ENCODE assay signal across 32 cellular contexts in genomic region chr6:148182378-148182777, GRCh38.
"Had no signal": no experiment of that assay in that cellular context is flagged by ENCODE, and none has a peak within 500 bp of the region (broad histone marks: within the 10 kb centered on the region; RNA-seq: fewer than 3 reads in every experiment).

No MANE protein-coding gene starts in this region.

- H3K4me1 ChIP-seq: breast epithelium had no signal

- H3K36me3 ChIP-seq: brain microvascular endothelial cell, breast epithelium had no signal

- H3K9me3 ChIP-seq: body of pancreas, breast epithelium had no signal

- H3K4me1 Mint-ChIP-seq: activated B cell treated with CpG ODN at 0.5 μM for 24 hours; activated CD4-positive, alpha-beta T cell treated with anti-CD3 and anti-CD28 coated beads, Interleukin-2, amount 10 ng/mL, durations not matched to agents 24 days and 14 days; activated CD8-positive, alpha-beta memory T cell treated with anti-CD3 and anti-CD28 coated beads, Interleukin-2, amount 10 ng/mL, durations not matched to agents 7 days and 5 days; activated naive CD4-positive, alpha-beta T cell treated with anti-CD3 and anti-CD28 coated beads, Interleukin-2, amount 10 ng/mL, durations not matched to agents 7 days and 5 days; activated naive CD4-positive, alpha-beta T cell treated with anti-CD3 and anti-CD28 coated beads, Interleukin-2, amount 50 U/mL, for 24 hours; activated naive CD8-positive, alpha-beta T cell treated with anti-CD3 and anti-CD28 coated beads, Interleukin-2, amount 10 ng/mL, durations not matched to agents 7 days and 5 days; activated naive CD8-positive, alpha-beta T cell treated with anti-CD3 and anti-CD28 coated beads, Interleukin-2, amount 50 U/mL, for 24 hours had no signal

- H3K27ac Mint-ChIP-seq: activated B cell treated with CpG ODN at 0.5 μM for 24 hours; activated CD4-positive, alpha-beta memory T cell treated with anti-CD3 and anti-CD28 coated beads for 36 hours; activated CD4-positive, alpha-beta T cell treated with anti-CD3 and anti-CD28 coated beads, Interleukin-2, amount 10 ng/mL, durations not matched to agents 24 days and 14 days; activated CD8-positive, alpha-beta memory T cell treated with anti-CD3 and anti-CD28 coated beads, Interleukin-2, amount 10 ng/mL, durations not matched to agents 7 days and 5 days; activated CD8-positive, alpha-beta T cell treated with anti-CD3 and anti-CD28 coated beads for 36 hours; activated naive CD4-positive, alpha-beta T cell treated with anti-CD3 and anti-CD28 coated beads, Interleukin-2, amount 10 ng/mL, durations not matched to agents 7 days and 5 days; activated naive CD4-positive, alpha-beta T cell treated with anti-CD3 and anti-CD28 coated beads, Interleukin-2, amount 50 U/mL, for 24 hours; activated naive CD8-positive, alpha-beta T cell; activated naive CD8-positive, alpha-beta T cell treated with anti-CD3 and anti-CD28 coated beads, Interleukin-2, amount 10 ng/mL, durations not matched to agents 7 days and 5 days; activated naive CD8-positive, alpha-beta T cell treated with anti-CD3 and anti-CD28 coated beads, Interleukin-2, amount 50 U/mL, for 24 hours; activated T-cell treated with anti-CD3 and anti-CD28 coated beads, Interleukin-2, amount 50 U/mL, for 24 hours; activated T-helper 2 cell treated with anti-CD3 and anti-CD28 coated beads, Interferon-gamma antibody, Interleukin-2, Interleukin-4, amounts not matched to agents 10 μg/mL and 5 μg/mL and 100 μg/mL, durations not matched to agents 14 hours and 24 hours and 36 hours; T-helper 1 cell treated with Interleukin-12 subunit alpha and Interleukin-12 subunit beta and Interleukin-4 antibody, amounts not matched to agents 30 μg/mL and 1 μg/mL, for 36 hours; T-helper 2 cell treated with Interferon-gamma antibody and Interleukin-4, amounts not matched to agents 5 μg/mL and 100 μg/mL, for 36 hours had no signal

- ATAC-seq: activated CD8-positive, alpha-beta memory T cell treated with anti-CD3 and anti-CD28 coated beads, Interleukin-2, amount 10 ng/mL, durations not matched to agents 7 days and 5 days; activated CD8-positive, alpha-beta T cell treated with anti-CD3 and anti-CD28 coated beads for 36 hours; activated naive CD8-positive, alpha-beta T cell treated with anti-CD3 and anti-CD28 coated beads, Interleukin-2, amount 50 U/mL, for 24 hours; body of pancreas had no signal

- H3K36me3 Mint-ChIP-seq: activated CD4-positive, alpha-beta memory T cell treated with anti-CD3 and anti-CD28 coated beads for 36 hours; activated CD8-positive, alpha-beta memory T cell treated with anti-CD3 and anti-CD28 coated beads, Interleukin-2, amount 10 ng/mL, durations not matched to agents 7 days and 5 days; activated naive CD4-positive, alpha-beta T cell treated with anti-CD3 and anti-CD28 coated beads, Interleukin-2, amount 10 ng/mL, durations not matched to agents 7 days and 5 days; activated naive CD4-positive, alpha-beta T cell treated with anti-CD3 and anti-CD28 coated beads, Interleukin-2, amount 50 U/mL, for 24 hours; activated naive CD8-positive, alpha-beta T cell; activated naive CD8-positive, alpha-beta T cell treated with anti-CD3 and anti-CD28 coated beads, Interleukin-2, amount 10 ng/mL, durations not matched to agents 7 days and 5 days had no signal

- H3K4me3 ChIP-seq: body of pancreas, breast epithelium had no signal

- DNase-seq: activated B cell treated with CpG ODN at 0.5 μM for 24 hours; activated CD4-positive, alpha-beta memory T cell treated with anti-CD3 and anti-CD28 coated beads for 36 hours; activated CD4-positive, alpha-beta T cell treated with anti-CD3 and anti-CD28 coated beads for 4 hours; activated CD4-positive, alpha-beta T cell treated with anti-CD3 and anti-CD28 coated beads, Interleukin-2, amount 10 ng/mL, durations not matched to agents 24 days and 14 days; activated CD4-positive, alpha-beta T cell treated with anti-CD3 and anti-CD28 coated beads, Interleukin-2, amount 50 U/mL, for 1 hour; activated CD4-positive, alpha-beta T cell treated with anti-CD3 and anti-CD28 coated beads, Interleukin-2, amount 50 U/mL, for 4 hours; activated CD4-positive, CD25-positive, alpha-beta regulatory T cell treated with anti-CD3 and anti-CD28 coated beads, Interleukin-2, amount 50 U/mL, for 72 hours; activated CD8-positive, alpha-beta memory T cell treated with anti-CD3 and anti-CD28 coated beads for 24 hours; activated CD8-positive, alpha-beta memory T cell treated with anti-CD3 and anti-CD28 coated beads, Interleukin-2, amount 10 ng/mL, durations not matched to agents 7 days and 5 days; activated CD8-positive, alpha-beta memory T cell treated with anti-CD3 and anti-CD28 coated beads, Interleukin-2, amount 50 U/mL, for 48 hours; activated CD8-positive, alpha-beta T cell treated with anti-CD3 and anti-CD28 coated beads for 36 hours; activated effector memory CD4-positive, alpha-beta T cell treated with Interleukin-2 at 50 U/mL for 16 hours; activated gamma-delta T cell; activated naive CD4-positive, alpha-beta T cell treated with anti-CD3 and anti-CD28 coated beads, Interleukin-2, amount 10 ng/mL, durations not matched to agents 7 days and 5 days; activated naive CD4-positive, alpha-beta T cell treated with Interleukin-2 at 50 U/mL for 16 hours; activated naive CD8-positive, alpha-beta T cell treated with anti-CD3 and anti-CD28 coated beads, Interleukin-2, amount 10 ng/mL, durations not matched to agents 7 days and 5 days; activated naive CD8-positive, alpha-beta T cell treated with anti-CD3 and anti-CD28 coated beads, Interleukin-2, amount 50 U/mL, for 24 hours; activated T-cell treated with anti-CD3 and anti-CD28 coated beads, Interleukin-2, amount 50 U/mL, for 24 hours; activated T-cell treated with anti-CD3 and anti-CD28 coated beads, Interleukin-2, amount 50 U/mL, for 48 hours; aorta; body of pancreas; brain microvascular endothelial cell; central memory CD4-positive, alpha-beta T cell; T-helper 2 cell; T-helper 9 cell had no signal

- H3K4me3 Mint-ChIP-seq: activated B cell treated with CpG ODN at 0.5 μM for 24 hours; activated CD4-positive, alpha-beta memory T cell treated with anti-CD3 and anti-CD28 coated beads for 36 hours; activated CD4-positive, alpha-beta T cell treated with anti-CD3 and anti-CD28 coated beads, Interleukin-2, amount 10 ng/mL, durations not matched to agents 24 days and 14 days; activated CD8-positive, alpha-beta memory T cell treated with anti-CD3 and anti-CD28 coated beads, Interleukin-2, amount 10 ng/mL, durations not matched to agents 7 days and 5 days; activated CD8-positive, alpha-beta T cell treated with anti-CD3 and anti-CD28 coated beads for 36 hours; activated naive CD4-positive, alpha-beta T cell treated with anti-CD3 and anti-CD28 coated beads, Interleukin-2, amount 10 ng/mL, durations not matched to agents 7 days and 5 days; activated naive CD4-positive, alpha-beta T cell treated with anti-CD3 and anti-CD28 coated beads, Interleukin-2, amount 50 U/mL, for 24 hours; activated naive CD8-positive, alpha-beta T cell; activated naive CD8-positive, alpha-beta T cell treated with anti-CD3 and anti-CD28 coated beads, Interleukin-2, amount 10 ng/mL, durations not matched to agents 7 days and 5 days; activated naive CD8-positive, alpha-beta T cell treated with anti-CD3 and anti-CD28 coated beads, Interleukin-2, amount 50 U/mL, for 24 hours; activated T-cell treated with anti-CD3 and anti-CD28 coated beads, Interleukin-2, amount 50 U/mL, for 24 hours; T-helper 1 cell treated with Interleukin-12 subunit alpha and Interleukin-12 subunit beta and Interleukin-4 antibody, amounts not matched to agents 30 μg/mL and 1 μg/mL, for 36 hours; T-helper 2 cell treated with Interferon-gamma antibody and Interleukin-4, amounts not matched to agents 5 μg/mL and 100 μg/mL, for 36 hours had no signal

- H3K27me3 ChIP-seq: body of pancreas, brain microvascular endothelial cell, breast epithelium had no signal

- H3K27ac ChIP-seq: body of pancreas, brain microvascular endothelial cell, breast epithelium, VCaP had no signal

- H3K9me3 Mint-ChIP-seq: activated B cell treated with CpG ODN at 0.5 μM for 24 hours; activated CD4-positive, alpha-beta memory T cell treated with anti-CD3 and anti-CD28 coated beads for 36 hours; activated CD4-positive, alpha-beta T cell treated with anti-CD3 and anti-CD28 coated beads, Interleukin-2, amount 10 ng/mL, durations not matched to agents 24 days and 14 days; activated CD8-positive, alpha-beta T cell treated with anti-CD3 and anti-CD28 coated beads for 36 hours; activated naive CD4-positive, alpha-beta T cell treated with anti-CD3 and anti-CD28 coated beads, Interleukin-2, amount 10 ng/mL, durations not matched to agents 7 days and 5 days; activated naive CD4-positive, alpha-beta T cell treated with anti-CD3 and anti-CD28 coated beads, Interleukin-2, amount 50 U/mL, for 24 hours; activated naive CD8-positive, alpha-beta T cell treated with anti-CD3 and anti-CD28 coated beads, Interleukin-2, amount 10 ng/mL, durations not matched to agents 7 days and 5 days; activated naive CD8-positive, alpha-beta T cell treated with anti-CD3 and anti-CD28 coated beads, Interleukin-2, amount 50 U/mL, for 24 hours; activated T-cell treated with anti-CD3 and anti-CD28 coated beads, Interleukin-2, amount 50 U/mL, for 24 hours; activated T-helper 2 cell treated with anti-CD3 and anti-CD28 coated beads, Interferon-gamma antibody, Interleukin-2, Interleukin-4, amounts not matched to agents 10 μg/mL and 5 μg/mL and 100 μg/mL, durations not matched to agents 14 hours and 24 hours and 36 hours; T-helper 1 cell treated with Interleukin-12 subunit alpha and Interleukin-12 subunit beta and Interleukin-4 antibody, amounts not matched to agents 30 μg/mL and 1 μg/mL, for 36 hours; T-helper 2 cell treated with Interferon-gamma antibody and Interleukin-4, amounts not matched to agents 5 μg/mL and 100 μg/mL, for 36 hours had no signal
